In genomic region chr3:174531262-174531982, GRCh38 we compare ENCODE assay signal across 24 cellular contexts.
"Had no signal": no experiment of that assay in that cellular context is flagged by ENCODE, and none has a peak within 500 bp of the region (broad histone marks: within the 10 kb centered on the region; RNA-seq: fewer than 3 reads in every experiment).

No MANE protein-coding gene starts in this region.

- H3K27ac Mint-ChIP-seq: activated B cell treated with CpG ODN at 0.5 μM for 24 hours; activated CD8-positive, alpha-beta T cell treated with anti-CD3 and anti-CD28 coated beads for 36 hours; activated naive CD8-positive, alpha-beta T cell; activated T-helper 2 cell treated with anti-CD3 and anti-CD28 coated beads, Interferon-gamma antibody, Interleukin-2, Interleukin-4, amounts not matched to agents 10 μg/mL and 5 μg/mL and 100 μg/mL, durations not matched to agents 14 hours and 24 hours and 36 hours; effector memory CD8-positive, alpha-beta T cell; natural killer cell treated with Interleukin-12 subunit alpha and Interleukin-12 subunit beta and Interleukin-15 and Interleukin-18, amount 100 ng/mL, for 72 hours had no signal

- H3K27ac ChIP-seq: body of pancreas, coronary artery, gastroesophageal sphincter, heart left ventricle, left ventricle myocardium inferior, skin epidermis, testis, transverse colon had no signal

- H3K27me3 Mint-ChIP-seq: activated B cell treated with CpG ODN at 0.5 μM for 24 hours; activated CD8-positive, alpha-beta T cell treated with anti-CD3 and anti-CD28 coated beads for 36 hours; activated naive CD8-positive, alpha-beta T cell; effector memory CD8-positive, alpha-beta T cell; natural killer cell treated with Interleukin-12 subunit alpha and Interleukin-12 subunit beta and Interleukin-15 and Interleukin-18, amount 100 ng/mL, for 72 hours had no signal

- H3K9me3 ChIP-seq: body of pancreas, gastroesophageal sphincter, heart left ventricle, left ventricle myocardium inferior, mucosa of descending colon, testis, transverse colon had no signal

- H3K9me3 Mint-ChIP-seq: activated B cell treated with CpG ODN at 0.5 μM for 24 hours had no signal

- H3K36me3 Mint-ChIP-seq: activated naive CD8-positive, alpha-beta T cell had no signal

- ATAC-seq: activated CD8-positive, alpha-beta T cell treated with anti-CD3 and anti-CD28 coated beads for 36 hours; body of pancreas; effector memory CD8-positive, alpha-beta T cell; gastroesophageal sphincter; mucosa of descending colon; natural killer cell treated with Interleukin-12 subunit alpha and Interleukin-12 subunit beta and Interleukin-15 and Interleukin-18, amount 100 ng/mL, for 72 hours; sciatic nerve; stimulated activated naive CD8-positive, alpha-beta T cell treated with anti-CD3 and anti-CD28 coated beads, Interleukin-15, Interleukin-2, amounts not matched to agents 100 U/mL and 50 U/mL, for 24 hours had no signal

- DNase-seq: activated B cell treated with CpG ODN at 0.5 μM for 24 hours; activated CD4-positive, alpha-beta T cell treated with anti-CD3 and anti-CD28 coated beads, Interleukin-2, amount 50 U/mL, for 1 hour; activated CD8-positive, alpha-beta T cell treated with anti-CD3 and anti-CD28 coated beads for 36 hours; activated naive CD4-positive, alpha-beta T cell; activated T-cell treated with anti-CD3 and anti-CD28 coated beads, Interleukin-2, amount 50 U/mL, for 48 hours; anterior cingulate cortex; body of pancreas; effector memory CD8-positive, alpha-beta T cell; heart left ventricle; left ventricle myocardium inferior; mucosa of descending colon; posterior cingulate gyrus; stimulated activated CD4-positive, alpha-beta T cell treated with anti-CD3 and anti-CD28 coated beads, Interleukin-12 subunit alpha, Interleukin-12 subunit beta, amount 100 ng/mL, for 4 hours; stimulated activated CD4-positive, alpha-beta T cell treated with anti-CD3 and anti-CD28 coated beads, Interleukin-4, amount 100 ng/mL, for 1 hour; stimulated activated naive CD8-positive, alpha-beta T cell treated with anti-CD3 and anti-CD28 coated beads, Interleukin-15, Interleukin-2, amounts not matched to agents 100 U/mL and 50 U/mL, for 24 hours; testis; transverse colon had no signal

- H3K4me1 ChIP-seq: gastroesophageal sphincter, testis, transverse colon had no signal

- H3K4me3 ChIP-seq: body of pancreas, coronary artery, gastroesophageal sphincter, heart left ventricle, left ventricle myocardium inferior, mucosa of descending colon, skin epidermis, testis, transverse colon had no signal

- H3K36me3 ChIP-seq: gastroesophageal sphincter, heart left ventricle, left ventricle myocardium inferior, transverse colon had no signal

- H3K27me3 ChIP-seq: body of pancreas, gastroesophageal sphincter, heart left ventricle, testis, transverse colon had no signal

- H3K4me1 Mint-ChIP-seq: activated B cell treated with CpG ODN at 0.5 μM for 24 hours had no signal

- H3K4me3 Mint-ChIP-seq: activated B cell treated with CpG ODN at 0.5 μM for 24 hours; activated CD8-positive, alpha-beta T cell treated with anti-CD3 and anti-CD28 coated beads for 36 hours; activated naive CD8-positive, alpha-beta T cell; effector memory CD8-positive, alpha-beta T cell; natural killer cell treated with Interleukin-12 subunit alpha and Interleukin-12 subunit beta and Interleukin-15 and Interleukin-18, amount 100 ng/mL, for 72 hours had no signal
